8 cellular contexts compared by ENCODE assay signal in genomic region chr13:78602561-78603239, GRCh38. TPM values are rescaled to one million over a fixed set of nuclear protein-coding genes. Genes with fewer than 3 reads are reported as not detected.
DNase-seq lines count a peak whose midpoint lies in the region; ATAC-seq and TF ChIP-seq lines count a peak whose summit lies in the region.

No MANE protein-coding gene starts in this region.

- no peak for TF ChIP-seq CTCF in hepatocyte (IDR thresholded peaks at IDR 0.05; ENCODE audit: poor library complexity)
- TF ChIP-seq CTCF in stomach (IDR thresholded peaks at IDR 0.05) = no peak

- H3K36me3 Mint-ChIP-seq in stimulated activated naive CD8-positive, alpha-beta T cell treated with anti-CD3 and anti-CD28 coated beads, Interleukin-15, Interleukin-2, amounts not matched to agents 100 ng/mL and 50 ng/mL, for 24 hours (ENCODE audit: low read depth) = peaks cover 4% of the 10 kb centered on the region

- no peaks in the 10 kb centered on the region for H3K27me3 ChIP-seq in SJCRH30
- peaks cover 95% of the 10 kb centered on the region for H3K27me3 ChIP-seq in hepatocyte
- peaks cover 44 to 97% (median 95%) of the 10 kb centered on the region in 3 donors for H3K27me3 ChIP-seq in stomach

- no peaks in the 10 kb centered on the region for H3K79me2 ChIP-seq in hepatocyte

- H3K9me3 ChIP-seq in SJCRH30 (replicated peaks) = 0 out of 2 replicates have a peak, but pooled peaks cover 4% of the 10 kb centered on the region
- no peaks in the 10 kb centered on the region for H3K9me3 ChIP-seq in hepatocyte (ENCODE audit: low read depth)
- H3K9me3 ChIP-seq in stomach = peaks cover 0 to 2% (median 0%) of the 10 kb centered on the region in 4 donors

- TF ChIP-seq EP300 in stomach (IDR thresholded peaks at IDR 0.05) = no peak

- no peak for ATAC-seq in stimulated activated naive CD8-positive, alpha-beta T cell treated with anti-CD3 and anti-CD28 coated beads, Interleukin-15, Interleukin-2, amounts not matched to agents 100 U/mL and 50 U/mL, for 24 hours
- ATAC-seq in HG02970 (IDR thresholded peaks at IDR 0.05; ENCODE audit: low FRiP score, unreplicated experiment) = peak; percentile 13

- peaks cover 89% of the 10 kb centered on the region for H3K27me3 Mint-ChIP-seq in stimulated activated naive CD8-positive, alpha-beta T cell treated with anti-CD3 and anti-CD28 coated beads, Interleukin-15, Interleukin-2, amounts not matched to agents 100 ng/mL and 50 ng/mL, for 24 hours

- H3K36me3 ChIP-seq in SJCRH30 (peaks cover 31% of the 10 kb centered on the region), hepatocyte (replicated peaks; ENCODE audit: insufficient read depth, low read depth) (no peaks in the 10 kb centered on the region), stomach (no peaks in the 10 kb centered on the region)

- no peaks in the 10 kb centered on the region for H3K9me2 ChIP-seq in hepatocyte (replicated peaks; ENCODE audit: insufficient read depth)

- H3K27ac Mint-ChIP-seq in stimulated activated naive CD8-positive, alpha-beta T cell treated with anti-CD3 and anti-CD28 coated beads, Interleukin-15, Interleukin-2, amounts not matched to agents 100 ng/mL and 50 ng/mL, for 24 hours = peak overlapping the region; percentile 46

- H3K4me1 ChIP-seq in SJCRH30 (peaks cover 5% of the 10 kb centered on the region; the same call in 1 of the 2 replicates), hepatocyte (ENCODE audit: insufficient read depth) (peaks cover 10% of the 10 kb centered on the region), stomach (peaks cover 28 to 40% (median 38%) of the 10 kb centered on the region in 4 donors)

- no peaks in the 10 kb centered on the region for H3K9me3 Mint-ChIP-seq in stimulated activated naive CD8-positive, alpha-beta T cell treated with anti-CD3 and anti-CD28 coated beads, Interleukin-15, Interleukin-2, amounts not matched to agents 100 ng/mL and 50 ng/mL, for 24 hours

- no peaks in the 10 kb centered on the region for H4K20me1 ChIP-seq in hepatocyte (ENCODE audit: insufficient read depth, poor library complexity, severe bottlenecking)

- H3K4me1 Mint-ChIP-seq in stimulated activated naive CD8-positive, alpha-beta T cell treated with anti-CD3 and anti-CD28 coated beads, Interleukin-15, Interleukin-2, amounts not matched to agents 100 ng/mL and 50 ng/mL, for 24 hours (ENCODE audit: low read depth) = peaks cover 38% of the 10 kb centered on the region

- H3K4me2 ChIP-seq in hepatocyte = peak overlapping the region; percentile 96

- WGBS in hepatocyte (ENCODE audit: low lambda C conversion rate, missing lambda C conversion rate) = 1% methylated on average over 39 of the region's 51 CpGs
- WGBS in stomach, 5 donors = 1 to 5% (median 3%) methylated on average over 35 to 51 of the region's 51 CpGs

- H3K4me3 Mint-ChIP-seq in stimulated activated naive CD8-positive, alpha-beta T cell treated with anti-CD3 and anti-CD28 coated beads, Interleukin-15, Interleukin-2, amounts not matched to agents 100 ng/mL and 50 ng/mL, for 24 hours = peak overlapping the region; percentile 74

- intact Hi-C loops in stomach (cut with DNase I; ENCODE audit: low total_unique reads) = no loop called here

- DNase-seq in stimulated activated naive CD8-positive, alpha-beta T cell treated with anti-CD3 and anti-CD28 coated beads, Interleukin-15, Interleukin-2, amounts not matched to agents 100 U/mL and 50 U/mL, for 24 hours = no peak
- DNase-seq in SJCRH30 (peak; percentile 51 to 63), hepatocyte (ENCODE audit: low spot score) (no peak), stomach (no peak), amygdala (lab: John Stamatoyannopoulos, UW) (no peak), NCI-H2227 (lab: John Stamatoyannopoulos, UW; ENCODE audit: unreplicated experiment) (no peak)

- H3K4me3 ChIP-seq in SJCRH30 (peak overlapping the region; percentile 73), hepatocyte (no peak overlapping the region), stomach (peak overlapping the region; percentile 22 to 59 (median 44))

- TF ChIP-seq POLR2A in stomach (IDR thresholded peaks at IDR 0.05) = no peak

- peak overlapping the region; percentile 66 for H2AFZ ChIP-seq in hepatocyte

- H3K27ac ChIP-seq in SJCRH30 (peak overlapping the region; percentile 84), hepatocyte (no peak overlapping the region), stomach (no peak overlapping the region)

RNA-seq across cellular contexts. Expression of gene POU4F1, which starts 0.7 kb away (rescaled TPM):
- 77.8 and 97.0 TPM in 2 replicates for total RNA-seq in SJCRH30 (2014; rRNA removed; shearing (Covaris generic))
- total RNA-seq in hepatocyte (0.17 and 0.24 TPM in 2 replicates), stomach (not detected)
- polyA plus RNA-seq in hepatocyte (0.16 TPM in 1 of 2 replicates, not detected in the other), stomach (under 1 TPM in 1 of 3 donors, not detected in 2; 0.08 TPM)

RNA-seq across cellular contexts. Expression of gene OBI1, which starts 56.3 kb away (rescaled TPM):
- 66.8 and 73.3 TPM in 2 replicates for total RNA-seq in SJCRH30 (2014; rRNA removed; shearing (Covaris generic))
- total RNA-seq in hepatocyte (14.3 and 17.6 TPM in 2 replicates), stomach (10 to 100 TPM in 3 of 5 donors, 1 to 10 TPM in 2; 1.4 to 17.0 (median 13.8) TPM)
- polyA plus RNA-seq in hepatocyte (5.3 and 9.4 TPM in 2 replicates), stomach (1 to 10 TPM; 2.1 to 4.4 (median 2.6) TPM)

Comparison
In these comparisons a context has a peak if more than half of its experiments do, and no peak if none do; other contexts are left out.
1. DNase-seq: peak in SJCRH30 (2 of 2); none in stimulated activated naive CD8-positive, alpha-beta T cell treated with anti-CD3 and anti-CD28 coated beads, Interleukin-15, Interleukin-2, amounts not matched to agents 100 U/mL and 50 U/mL, for 24 hours (single experiment), hepatocyte (single experiment), stomach (single experiment), amygdala (0 of 56) and NCI-H2227 (single experiment).
2. RNA of gene POU4F1, which starts 0.7 kb away (total RNA-seq): 77.8 to 97.0 TPM in SJCRH30; 0.17 to 0.24 TPM in hepatocyte and not detected in stomach; every median in the first group is over 10 times any median in the second.